In genomic region chr4:169675825-169676224, GRCh38 we compare ENCODE assay signal across 17 cellular contexts. TPM values are rescaled to one million over a fixed set of nuclear protein-coding genes. Genes with fewer than 3 reads are reported as not detected.
DNase-seq lines count a peak whose midpoint lies in the region; ATAC-seq and TF ChIP-seq lines count a peak whose summit lies in the region.
"Had no signal": no experiment of that assay in that cellular context is flagged by ENCODE, and none has a peak within 500 bp of the region (broad histone marks: within the 10 kb centered on the region; RNA-seq: fewer than 3 reads in every experiment).

No MANE protein-coding gene starts in this region.

- H3K4me3 ChIP-seq in neural progenitor cell = no peak overlapping the region
- H3K4me3 ChIP-seq: upper lobe of right lung had no signal

- H3K27me3 ChIP-seq in neural progenitor cell = no peaks in the 10 kb centered on the region
- H3K27me3 ChIP-seq: upper lobe of right lung had no signal

- H3K9me3 Mint-ChIP-seq in activated CD4-positive, alpha-beta T cell treated with anti-CD3 and anti-CD28 coated beads for 36 hours (ENCODE audit: low read depth) = no peaks in the 10 kb centered on the region
- peaks cover 14% of the 10 kb centered on the region for H3K9me3 Mint-ChIP-seq in neural progenitor cell

- no peaks in the 10 kb centered on the region for H3K36me3 ChIP-seq in neural progenitor cell

- H3K27me3 Mint-ChIP-seq in activated CD4-positive, alpha-beta T cell treated with anti-CD3 and anti-CD28 coated beads for 36 hours = no peaks in the 10 kb centered on the region
- H3K27me3 Mint-ChIP-seq in neural progenitor cell (ENCODE audit: insufficient read depth, low read depth) = no peaks in the 10 kb centered on the region

- no peak overlapping the region for H3K27ac Mint-ChIP-seq in activated CD4-positive, alpha-beta T cell treated with anti-CD3 and anti-CD28 coated beads for 36 hours
- H3K27ac Mint-ChIP-seq in neural progenitor cell = no peak overlapping the region
- H3K27ac Mint-ChIP-seq: activated T-helper 2 cell treated with anti-CD3 and anti-CD28 coated beads, Interferon-gamma antibody, Interleukin-2, Interleukin-4, amounts not matched to agents 10 μg/mL and 5 μg/mL and 100 μg/mL, durations not matched to agents 14 hours and 24 hours and 36 hours had no signal

- ATAC-seq in activated CD4-positive, alpha-beta T cell treated with anti-CD3 and anti-CD28 coated beads for 36 hours = peak; percentile 23
- ATAC-seq in GM21619 (IDR thresholded peaks at IDR 0.05; ENCODE audit: unreplicated experiment) (peak; percentile 91), HG03175 (IDR thresholded peaks at IDR 0.05; ENCODE audit: unreplicated experiment) (peak; percentile 83)
- ATAC-seq: stimulated activated naive CD8-positive, alpha-beta T cell treated with anti-CD3 and anti-CD28 coated beads, Interleukin-15, Interleukin-2, amounts not matched to agents 100 U/mL and 50 U/mL, for 24 hours; upper lobe of right lung had no signal

- CTCF ChIA-PET in activated CD4-positive, alpha-beta T cell treated with anti-CD3 and anti-CD28 coated beads for 36 hours (lab: Charles Lee) = interaction anchor here (1.0 to 2.0 kb wide), 2 partner anchors 16 to 28 kb away, joined by 3 to 7 read pairs; no protein-coding TSS in a partner anchor

- H3K9ac ChIP-seq in neural progenitor cell = no peak overlapping the region

- no peaks in the 10 kb centered on the region for H3K9me3 ChIP-seq in neural progenitor cell (ENCODE audit: low read depth)
- H3K9me3 ChIP-seq: upper lobe of right lung had no signal

- no peak overlapping the region for H3K27ac ChIP-seq in neural progenitor cell
- H3K27ac ChIP-seq: C4-2B, upper lobe of right lung had no signal

- H3K4me1 ChIP-seq in neural progenitor cell = no peaks in the 10 kb centered on the region
- H3K4me1 ChIP-seq: upper lobe of right lung had no signal

- H2AFZ ChIP-seq in neural progenitor cell (replicated peaks) = no peak overlapping the region

- no peak overlapping the region for H3K4me3 Mint-ChIP-seq in activated CD4-positive, alpha-beta T cell treated with anti-CD3 and anti-CD28 coated beads for 36 hours
- H3K4me3 Mint-ChIP-seq in neural progenitor cell = no peak overlapping the region
- H3K4me3 Mint-ChIP-seq: neural crest cell had no signal

- H3K36me3 Mint-ChIP-seq in activated CD4-positive, alpha-beta T cell treated with anti-CD3 and anti-CD28 coated beads for 36 hours (ENCODE audit: low read depth) = peaks cover 12% of the 10 kb centered on the region
- H3K36me3 Mint-ChIP-seq in neural progenitor cell = peaks cover 20% of the 10 kb centered on the region

- intact Hi-C loops in activated CD4-positive, alpha-beta T cell treated with anti-CD3 and anti-CD28 coated beads for 36 hours (cut with DNase I, micrococcal nuclease) = no loop called here

- no peak for TF ChIP-seq CTCF in neural progenitor cell (IDR thresholded peaks at IDR 0.05)

- H3K4me1 Mint-ChIP-seq in activated CD4-positive, alpha-beta T cell treated with anti-CD3 and anti-CD28 coated beads for 36 hours = peaks cover 5% of the 10 kb centered on the region
- peaks cover 6% of the 10 kb centered on the region for H3K4me1 Mint-ChIP-seq in neural progenitor cell
- H3K4me1 Mint-ChIP-seq: neural crest cell had no signal

- POLR2A ChIA-PET in activated CD4-positive, alpha-beta T cell treated with anti-CD3 and anti-CD28 coated beads for 36 hours (lab: Charles Lee) = no interaction called here

- no peak for DNase-seq in activated CD4-positive, alpha-beta T cell treated with anti-CD3 and anti-CD28 coated beads for 36 hours
- no peak for DNase-seq in activated CD4-positive, alpha-beta T cell treated with anti-CD3 and anti-CD28 coated beads, Interleukin-2, amount 50 U/mL, for 48 hours
- DNase-seq in kidney glomerular epithelial cell (lab: John Stamatoyannopoulos, UW) (no peak), AML-193 (lab: John Stamatoyannopoulos, UW) (no peak), UCSD-AML1 (lab: John Stamatoyannopoulos, UW; ENCODE audit: unreplicated experiment) (no peak), neural progenitor cell (ENCODE audit: low spot score) (no peak)
- DNase-seq: DMS53; midbrain; NCI-H1436; stimulated activated naive CD8-positive, alpha-beta T cell treated with anti-CD3 and anti-CD28 coated beads, Interleukin-15, Interleukin-2, amounts not matched to agents 100 U/mL and 50 U/mL, for 24 hours; SW 1271; upper lobe of right lung had no signal

- H3K79me2 ChIP-seq in neural progenitor cell (ENCODE audit: low read depth) = peaks cover 9% of the 10 kb centered on the region

- H3F3A ChIP-seq in neural progenitor cell (ENCODE audit: low read depth) = no peaks in the 10 kb centered on the region

- no peak overlapping the region for H3K4me2 ChIP-seq in neural progenitor cell

- no peaks in the 10 kb centered on the region for H4K20me1 ChIP-seq in neural progenitor cell (ENCODE audit: low read depth)

RNA-seq across cellular contexts. Expression of gene CLCN3, which starts 55.4 kb away (rescaled TPM):
- 10 to 100 TPM; 21.2 to 22.0 TPM for total RNA-seq in activated CD4-positive, alpha-beta T cell treated with anti-CD3 and anti-CD28 coated beads for 36 hours
- 27.0 and 44.8 TPM in 2 replicates for total RNA-seq in neural progenitor cell (ENCODE audit: low replicate concordance)

Comparison
In these comparisons a context has a peak if more than half of its experiments do, and no peak if none do; other contexts are left out.
1. ATAC-seq: peak in every context shown above with its lines; median percentile 91 in GM21619; 83 in HG03175; 23 in activated CD4-positive, alpha-beta T cell treated with anti-CD3 and anti-CD28 coated beads for 36 hours.